9 cellular contexts compared by ENCODE assay signal in genomic region chr11:72721276-72721675, GRCh38. TPM values are rescaled to one million over a fixed set of nuclear protein-coding genes. Genes with fewer than 3 reads are reported as not detected.
DNase-seq lines count a peak whose midpoint lies in the region; ATAC-seq and TF ChIP-seq lines count a peak whose summit lies in the region.
"Had no signal": no experiment of that assay in that cellular context is flagged by ENCODE, and none has a peak within 500 bp of the region (broad histone marks: within the 10 kb centered on the region; RNA-seq: fewer than 3 reads in every experiment).

No MANE protein-coding gene starts in this region.

- in situ Hi-C loops in gastrocnemius medialis (cut with MboI; ENCODE audit: low sequenced_read_pairs in 4 of 4): loop anchor here in 3 of 4 donors (5.0 to 25.0 kb wide), 4 partner anchors 64 to 466 kb away; partner anchors contain the start of gene STARD10 (in 1 of the 3)

- peaks cover 5% of the 10 kb centered on the region for H3K36me3 Mint-ChIP-seq in T-helper 17 cell (ENCODE audit: low read depth)
- no peaks in the 10 kb centered on the region for H3K36me3 Mint-ChIP-seq in WTC11

- peak overlapping the region; percentile 71 for H3K4me3 ChIP-seq in GM08714 (ENCODE audit: low read length)
- H3K4me3 ChIP-seq in fibroblast of mammary gland (ENCODE audit: control insufficient read depth, low read depth, low read length): peak overlapping the region; percentile 70
- H3K4me3 ChIP-seq in gastrocnemius medialis: peak overlapping the region; percentile 58 to 75 (median 70)

- peaks cover 49% of the 10 kb centered on the region for H3K4me1 Mint-ChIP-seq in T-helper 17 cell
- peaks cover 9% of the 10 kb centered on the region for H3K4me1 Mint-ChIP-seq in WTC11

- no peaks in the 10 kb centered on the region for H3K27me3 Mint-ChIP-seq in T-helper 17 cell
- H3K27me3 Mint-ChIP-seq in WTC11 (ENCODE audit: low read depth): no peaks in the 10 kb centered on the region

- H3K27me3 ChIP-seq in gastrocnemius medialis: no peaks in the 10 kb centered on the region

- no peaks in the 10 kb centered on the region for H3K36me3 ChIP-seq in gastrocnemius medialis

- H3K4me3 Mint-ChIP-seq in T-helper 17 cell: peak overlapping the region; percentile 98
- no peak overlapping the region for H3K4me3 Mint-ChIP-seq in WTC11

- POLR2A ChIA-PET in WTC11 (lab: Charles Lee): no interaction called here

- CTCF ChIA-PET in WTC11 (lab: Charles Lee): interaction anchor here (1.0 to 1.4 kb wide), 2 partner anchors 37 to 72 kb away, joined by 3 to 4 read pairs; no protein-coding TSS in a partner anchor

- TF ChIP-seq POLR2A in gastrocnemius medialis (IDR thresholded peaks at IDR 0.05): no peak

- intact Hi-C loops in gastrocnemius medialis (cut with DNase I; ENCODE audit: low total_unique reads): no loop called here

- no peak for TF ChIP-seq CTCF in fibroblast of mammary gland (conservative IDR thresholded peaks at IDR 0.05; ENCODE audit: control insufficient read depth, insufficient read depth, low read depth, low read length)
- no peak for TF ChIP-seq CTCF in gastrocnemius medialis (IDR thresholded peaks at IDR 0.05 in 4 of 5, conservative IDR thresholded peaks at IDR 0.05 in 1 of 5)
- TF ChIP-seq CTCF in WTC11 (IDR thresholded peaks at IDR 0.05): no peak

- H3K27ac Mint-ChIP-seq in T-helper 17 cell: peak overlapping the region; percentile 100
- H3K27ac Mint-ChIP-seq in WTC11: no peak overlapping the region

- H3K9me3 Mint-ChIP-seq in WTC11: no peaks in the 10 kb centered on the region

- ATAC-seq in T-helper 17 cell (no peak), gastrocnemius medialis (no peak), WTC11 (no peak), HG03159 (IDR thresholded peaks at IDR 0.05; ENCODE audit: unreplicated experiment) (no peak)

- DNase-seq in T-helper 17 cell (no peak), fibroblast of mammary gland (ENCODE audit: low read depth) (no peak), gastrocnemius medialis (no peak), NCI-H2227 (lab: John Stamatoyannopoulos, UW; ENCODE audit: unreplicated experiment) (no peak), WTC11 (ENCODE audit: low spot score) (no peak), SHP77 (lab: John Stamatoyannopoulos, UW) (no peak)
- DNase-seq: NCI-H146 had no signal

- H3K9me3 ChIP-seq in T-helper 17 cell (ENCODE audit: control insufficient read depth, low read length, poor library complexity, severe bottlenecking) (no peaks in the 10 kb centered on the region), gastrocnemius medialis (no peaks in the 10 kb centered on the region)

- peaks cover 51 to 57% of the 10 kb centered on the region in 2 donors for H3K4me1 ChIP-seq in gastrocnemius medialis

- peak overlapping the region; percentile 88 to 97 (median 90) for H3K27ac ChIP-seq in gastrocnemius medialis

TF ChIP-seq in WTC11, 78 proteins besides CTCF, POLR2A, EP300 and RAD21 (continues in another document):
- no peak for TF ChIP-seq ATF1 (CRISPR knock-in tag; IDR thresholded peaks at IDR 0.05)
- no peak for TF ChIP-seq SMAD3 (CRISPR knock-in tag; IDR thresholded peaks at IDR 0.05; ENCODE audit: borderline replicate concordance)
- TF ChIP-seq ZSCAN18 (CRISPR knock-in tag; IDR thresholded peaks at IDR 0.05): no peak
- TF ChIP-seq E2F4 (CRISPR knock-in tag; IDR thresholded peaks at IDR 0.05; ENCODE audit: borderline replicate concordance, low read depth): no peak
- no peak for TF ChIP-seq MLX (CRISPR knock-in tag; IDR thresholded peaks at IDR 0.05)
- TF ChIP-seq ZMAT4 (CRISPR knock-in tag; IDR thresholded peaks at IDR 0.05): no peak
- TF ChIP-seq JUN (CRISPR knock-in tag; IDR thresholded peaks at IDR 0.05): no peak
- no peak for TF ChIP-seq IRF1 (CRISPR knock-in tag; IDR thresholded peaks at IDR 0.05)
- no peak for TF ChIP-seq ZNF671 (CRISPR knock-in tag; IDR thresholded peaks at IDR 0.05)
- no peak for TF ChIP-seq ZNF281 (CRISPR knock-in tag; IDR thresholded peaks at IDR 0.05)
- TF ChIP-seq USF1 (CRISPR knock-in tag; IDR thresholded peaks at IDR 0.05): no peak
- no peak for TF ChIP-seq ZNF396 (CRISPR knock-in tag; IDR thresholded peaks at IDR 0.05; ENCODE audit: borderline replicate concordance)
- no peak for TF ChIP-seq ZNF416 (CRISPR knock-in tag; IDR thresholded peaks at IDR 0.05)
- TF ChIP-seq ATF3 (CRISPR knock-in tag; conservative IDR thresholded peaks at IDR 0.05): no peak

RNA-seq across cellular contexts. Expression of gene ARAP1, which starts 30.9 kb away (rescaled TPM):
- 100 to 1,000 TPM in 1 of 2 donors, 10 to 100 TPM in 1; 93.3 to 108 TPM for total RNA-seq in T-helper 17 cell
- 10 to 100 TPM; 18.3 to 52.0 (median 26.0) TPM for total RNA-seq in gastrocnemius medialis
- 76.4 to 98.8 TPM (median 78.3 TPM) in 3 replicates for total RNA-seq in WTC11 (2021)

RNA-seq across cellular contexts. Expression of gene PDE2A, which starts 47.1 kb away (rescaled TPM):
- total RNA-seq in T-helper 17 cell (1 to 10 TPM; 2.7 to 4.9 TPM), gastrocnemius medialis (10 to 100 TPM; 13.4 to 26.6 (median 21.9) TPM), WTC11 (2021) (3.7 to 5.0 TPM (median 4.9 TPM) in 3 replicates)
